ENCODE assay signal across 8 cellular contexts in genomic region chr7:98872328-98872924, GRCh38. TPM values are rescaled to one million over a fixed set of nuclear protein-coding genes. Genes with fewer than 3 reads are reported as not detected.
A peak's percentile ranks its signal among the peaks of the same experiment; 100 is the strongest.
DNase-seq lines count a peak whose midpoint lies in the region; ATAC-seq and TF ChIP-seq lines count a peak whose summit lies in the region.
"Had no signal": no experiment of that assay in that cellular context is flagged by ENCODE, and none has a peak within 500 bp of the region (broad histone marks: within the 10 kb centered on the region; RNA-seq: fewer than 3 reads in every experiment).

No MANE protein-coding gene starts in this region.

- H3K27me3 ChIP-seq in HCT116 (ENCODE audit: insufficient read depth, low read length) (no peaks in the 10 kb centered on the region), mesenchymal stem cell (ENCODE audit: control insufficient read depth in 1 of 2, insufficient read depth in 1 of 2, low read length in 2 of 2) (peaks cover 21 to 34% of the 10 kb centered on the region in 2 experiments), gastroesophageal sphincter (peaks cover 65% of the 10 kb centered on the region)
- H3K27me3 ChIP-seq: thyroid gland had no signal

- H3K36me3 ChIP-seq in HCT116 (ENCODE audit: control insufficient read depth in 1 of 2, insufficient read depth in 2 of 2, low read length in 2 of 2) = no peaks in the 10 kb centered on the region
- H3K36me3 ChIP-seq in mesenchymal stem cell (ENCODE audit: control insufficient read depth in 1 of 2, insufficient read depth in 2 of 2, low read depth in 1 of 2, low read length in 2 of 2) = no peaks in the 10 kb centered on the region
- no peaks in the 10 kb centered on the region for H3K36me3 ChIP-seq in gastroesophageal sphincter
- H3K36me3 ChIP-seq: thyroid gland had no signal

- H3K9me2 ChIP-seq in HCT116 (ENCODE audit: insufficient read depth) = no peaks in the 10 kb centered on the region

- TF ChIP-seq CTCF in HCT116 (IDR thresholded peaks at IDR 0.05 in 2 of 3, conservative IDR thresholded peaks at IDR 0.05 in 1 of 3; ENCODE audit: borderline replicate concordance in 1 of 3, insufficient read depth in 1 of 3, low read depth in 2 of 3, low read length in 2 of 3) = peak in 2 of 3 experiments; percentile 54 to 61; a peak in 5 of 6 replicates
- no peak for TF ChIP-seq CTCF in gastroesophageal sphincter (IDR thresholded peaks at IDR 0.05)

- H3K4me3 ChIP-seq in HCT116 (replicated peaks in 1 of 2; ENCODE audit: low read depth in 1 of 2, low read length in 2 of 2) (no peak overlapping the region), mesenchymal stem cell (ENCODE audit: insufficient read depth in 1 of 2, low read depth in 1 of 2, low read length in 2 of 2) (no peak overlapping the region), gastroesophageal sphincter (no peak overlapping the region)
- H3K4me3 ChIP-seq: thyroid gland had no signal

- H4K8ac ChIP-seq in mesenchymal stem cell (ENCODE audit: low read length) = no peak overlapping the region

- no peak for TF ChIP-seq POLR2A in HCT116 (IDR thresholded peaks at IDR 0.05; ENCODE audit: borderline replicate concordance, extremely low read depth, insufficient read depth, insufficient read length)
- no peak for TF ChIP-seq POLR2A in gastroesophageal sphincter (IDR thresholded peaks at IDR 0.05)

- no peak overlapping the region for H3K18ac ChIP-seq in mesenchymal stem cell (ENCODE audit: low read depth in 1 of 2, low read length in 2 of 2)

- H3K4ac ChIP-seq in mesenchymal stem cell (ENCODE audit: low read depth in 1 of 2, low read length in 2 of 2) = no peak overlapping the region

- H3K79me1 ChIP-seq in mesenchymal stem cell (replicated peaks; ENCODE audit: low read length, poor library complexity, severe bottlenecking) = no peaks in the 10 kb centered on the region

- peak; percentile 54 for DNase-seq in D341Med (ENCODE audit: low spot score)
- no peak for DNase-seq in HCT116 (ENCODE audit: low read depth, low spot score)
- peak; percentile 13 for DNase-seq in activated CD4-positive, alpha-beta T cell treated with anti-CD3 and anti-CD28 coated beads, Interleukin-2, amount 50 U/mL, for 1 hour
- peak; percentile 31 for DNase-seq in mesenchymal stem cell
- no peak for DNase-seq in ureter (ENCODE audit: low spot score)
- DNase-seq in LoVo (ENCODE audit: low spot score) = no peak
- DNase-seq: thyroid gland had no signal

- WGBS in mesenchymal stem cell = 79% methylated on average over 6 of the region's 7 CpGs
- WGBS in gastroesophageal sphincter (ENCODE audit: low coverage in 1 of 2), 2 donors = 26 to 70% methylated on average over 3 to 7 of the region's 7 CpGs

- H3K4me2 ChIP-seq in HCT116 (ENCODE audit: low read length) (no peak overlapping the region), mesenchymal stem cell (ENCODE audit: low read length, poor library complexity, severe bottlenecking) (no peak overlapping the region)

- RAD21 ChIA-PET in HCT116 (lab: Charles Lee; ENCODE audit: low non-redundant PET in 1 of 2, low total read pairs in 2 of 2, uncharacterized antibody in 2 of 2, unreplicated experiment in 2 of 2) = interaction anchor here (0.6 to 1.3 kb wide), 4 partner anchors 39 to 451 kb away, joined by 3 to 5 read pairs (median 4); no protein-coding TSS in a partner anchor

- H4K91ac ChIP-seq in mesenchymal stem cell (ENCODE audit: low read length) = no peak overlapping the region

- TF ChIP-seq EP300 in gastroesophageal sphincter (IDR thresholded peaks at IDR 0.05) = no peak

- intact Hi-C loops in HCT116 (cut with micrococcal nuclease) = no loop called here

- H2BK15ac ChIP-seq in mesenchymal stem cell (ENCODE audit: low read depth, poor library complexity, severe bottlenecking) = no peak overlapping the region

- no peak overlapping the region for H2BK120ac ChIP-seq in mesenchymal stem cell (ENCODE audit: low read depth, low read length)

- H3K23ac ChIP-seq in mesenchymal stem cell (ENCODE audit: low read length in 2 of 2) = no peak overlapping the region

- BruUV-seq in HCT116 (replicated peaks; lab: Mats Ljungman, UMichigan) = no TSS peak

- peak; percentile 65 for ATAC-seq in HCT116
- ATAC-seq in gastroesophageal sphincter = no peak

- H3K4me1 ChIP-seq in HCT116 (ENCODE audit: control insufficient read depth in 1 of 2, insufficient read depth in 2 of 2, low read length in 2 of 2) (peaks cover 18 to 35% of the 10 kb centered on the region in 2 experiments), mesenchymal stem cell (ENCODE audit: control insufficient read depth, insufficient read depth, low read depth, low read length) (peaks cover 17% of the 10 kb centered on the region), gastroesophageal sphincter (peaks cover 0 to 24% (median 4%) of the 10 kb centered on the region in 3 donors)

- TF ChIP-seq RAD21 in HCT116 (IDR thresholded peaks at IDR 0.05; ENCODE audit: low read depth) = peak; percentile 56

- no peak overlapping the region for H2BK12ac ChIP-seq in mesenchymal stem cell (ENCODE audit: low read length in 2 of 2)

- H2AK5ac ChIP-seq in mesenchymal stem cell (ENCODE audit: low read length, severe bottlenecking) = no peak overlapping the region

- no peak overlapping the region for H3K14ac ChIP-seq in mesenchymal stem cell (ENCODE audit: low read length in 2 of 2)

- no peaks in the 10 kb centered on the region for H3K9me3 ChIP-seq in HCT116 (ENCODE audit: control insufficient read depth in 1 of 2, insufficient read depth in 1 of 2, low read depth in 1 of 2, low read length in 2 of 2)
- H3K9me3 ChIP-seq in mesenchymal stem cell (ENCODE audit: control insufficient read depth, low read length) = no peaks in the 10 kb centered on the region
- no peaks in the 10 kb centered on the region for H3K9me3 ChIP-seq in gastroesophageal sphincter
- H3K9me3 ChIP-seq: thyroid gland had no signal

- no peaks in the 10 kb centered on the region for H4K20me1 ChIP-seq in HCT116 (ENCODE audit: insufficient read depth)

- H2AFZ ChIP-seq in HCT116 (ENCODE audit: low read depth, low read length, poor library complexity, severe bottlenecking) (peak overlapping the region; percentile 95), mesenchymal stem cell (ENCODE audit: low read depth, low read length) (no peak overlapping the region)

- H3K27ac ChIP-seq in HCT116 (ENCODE audit: low read depth, low read length) = no peak overlapping the region
- H3K27ac ChIP-seq in mesenchymal stem cell (ENCODE audit: low read length, poor library complexity, severe bottlenecking) = no peak overlapping the region
- H3K27ac ChIP-seq in gastroesophageal sphincter = no peak overlapping the region
- H3K27ac ChIP-seq: thyroid gland had no signal

- H3K79me2 ChIP-seq in HCT116 (ENCODE audit: insufficient read depth, low read length) = no peaks in the 10 kb centered on the region

- CTCF ChIA-PET in HCT116 (lab: Charles Lee) = interaction anchor here (0.6 to 2.5 kb wide), 4 partner anchors 11 to 410 kb away, joined by 3 to 10 read pairs (median 3); no protein-coding TSS in a partner anchor

- no peak overlapping the region for H3K9ac ChIP-seq in HCT116 (ENCODE audit: low read length)
- no peak overlapping the region for H3K9ac ChIP-seq in mesenchymal stem cell (ENCODE audit: low read length)

- H2BK5ac ChIP-seq in mesenchymal stem cell (ENCODE audit: low read depth, low read length, poor library complexity, severe bottlenecking) = no peak overlapping the region

- POLR2A ChIA-PET in HCT116 (lab: Charles Lee) = no interaction called here

TF ChIP-seq in HCT116, 20 proteins besides CTCF, POLR2A, EP300 and RAD21 (continues in another document):
- no peak for TF ChIP-seq ZNF274 (IDR thresholded peaks at IDR 0.05; ENCODE audit: low read depth, low read length)
- TF ChIP-seq FOSL1 (IDR thresholded peaks at IDR 0.05; ENCODE audit: low read depth) = no peak
- no peak for TF ChIP-seq SRF (IDR thresholded peaks at IDR 0.05; ENCODE audit: low read depth)
- no peak for TF ChIP-seq REST (IDR thresholded peaks at IDR 0.05; ENCODE audit: low read depth)
- no peak for TF ChIP-seq TCF7L2 (IDR thresholded peaks at IDR 0.05; ENCODE audit: borderline replicate concordance, extremely low read depth, insufficient read depth, insufficient read length)
- TF ChIP-seq ELF1 (IDR thresholded peaks at IDR 0.05; ENCODE audit: borderline replicate concordance, low read depth) = no peak
- no peak for TF ChIP-seq POLR2AphosphoS5 (IDR thresholded peaks at IDR 0.05; ENCODE audit: low read depth, low read length)
- no peak for TF ChIP-seq EZH2phosphoT487 (IDR thresholded peaks at IDR 0.05; ENCODE audit: borderline replicate concordance)
- no peak for TF ChIP-seq EGR1 (IDR thresholded peaks at IDR 0.05; ENCODE audit: low read depth)
- TF ChIP-seq ZFX (IDR thresholded peaks at IDR 0.05) = no peak

RNA-seq across cellular contexts. Expression of gene TMEM130, which starts 2.6 kb away (rescaled TPM):
- total RNA-seq in HCT116 (2021; ENCODE audit: unreplicated experiment) = not detected
- 0.09 and 0.20 TPM in 2 replicates for polyA plus RNA-seq in HCT116 (2012)
- 0.54 TPM for polyA plus RNA-seq in mesenchymal stem cell (2013, experiment 1 of 2)
- polyA plus RNA-seq in mesenchymal stem cell (2013, experiment 2 of 2) = 0.32 TPM
- total RNA-seq in gastroesophageal sphincter = 1 to 10 TPM in 2 of 4 donors, under 1 TPM in 2; 0.15 to 4.8 (median 1.2) TPM
- 1.6 TPM for total RNA-seq in ureter

RNA-seq across cellular contexts. Expression of gene TRRAP, which starts 5.9 kb away (rescaled TPM):
- total RNA-seq in HCT116 (2021; ENCODE audit: unreplicated experiment) = 44.5 TPM
- 23.9 and 25.2 TPM in 2 replicates for polyA plus RNA-seq in HCT116 (2012)
- 8.7 TPM for polyA plus RNA-seq in mesenchymal stem cell (2013, experiment 1 of 2)
- 7.7 TPM for polyA plus RNA-seq in mesenchymal stem cell (2013, experiment 2 of 2)
- total RNA-seq in gastroesophageal sphincter = 10 to 100 TPM; 19.1 to 34.8 (median 28.4) TPM
- 53.5 TPM for total RNA-seq in ureter

Comparison
In these comparisons a context has a peak if more than half of its experiments do, and no peak if none do; other contexts are left out.
1. DNase-seq: peak in D341Med (single experiment), activated CD4-positive, alpha-beta T cell treated with anti-CD3 and anti-CD28 coated beads, Interleukin-2, amount 50 U/mL, for 1 hour (single experiment) and mesenchymal stem cell (single experiment); none in HCT116 (single experiment), ureter (single experiment) and LoVo (single experiment).
2. CTCF ChIP-seq: peak in HCT116 (2 of 3); none in gastroesophageal sphincter (0 of 4).